ENCODE assay signal across 11 cellular contexts in genomic region chr9:17863213-17863883, GRCh38.
DNase-seq lines count a peak whose midpoint lies in the region; ATAC-seq lines count a peak whose summit lies in the region.
"Had no signal": no experiment of that assay in that cellular context is flagged by ENCODE, and none has a peak within 500 bp of the region (broad histone marks: within the 10 kb centered on the region; RNA-seq: fewer than 3 reads in every experiment).

No MANE protein-coding gene starts in this region.

- ATAC-seq in GM18873 (IDR thresholded peaks at IDR 0.05; ENCODE audit: low FRiP score, unreplicated experiment) (peak; percentile 90), GM21619 (IDR thresholded peaks at IDR 0.05; ENCODE audit: unreplicated experiment) (peak; percentile 88), HG03103 (IDR thresholded peaks at IDR 0.05; ENCODE audit: low read depth, unreplicated experiment) (peak; percentile 64), Right ventricle myocardium superior (ENCODE audit: poor library complexity) (no peak)

- DNase-seq in renal cortical epithelial cell (ENCODE audit: low read depth): peak; percentile 51
- no peak for DNase-seq in stimulated activated CD4-positive, alpha-beta T cell treated with anti-CD3 and anti-CD28 coated beads, Interleukin-15, amount 100 ng/mL, for 24 hours
- DNase-seq in Right ventricle myocardium superior: no peak
- no peak for DNase-seq in ACHN
- DNase-seq: IMR-90; islet precursor cell; spleen; stimulated activated CD8-positive, alpha-beta memory T cell treated with anti-CD3 and anti-CD28 coated beads, Interleukin-4, amount 100 ng/mL, for 48 hours had no signal

- intact Hi-C loops in Right ventricle myocardium superior (cut with DNase I): no loop called here

- in situ Hi-C loops in ACHN (cut with HindIII; ENCODE audit: low pct_ligation_motif_present, low pct_unique_long_range_greater_than_20kb, low sequenced_read_pairs): no loop called here
